16 cellular contexts compared by ENCODE assay signal in genomic region chr2:1676091-1676912, GRCh38.
DNase-seq lines count a peak whose midpoint lies in the region; ATAC-seq and TF ChIP-seq lines count a peak whose summit lies in the region.
"Had no signal": no experiment of that assay in that cellular context is flagged by ENCODE, and none has a peak within 500 bp of the region (broad histone marks: within the 10 kb centered on the region; RNA-seq: fewer than 3 reads in every experiment).

No MANE protein-coding gene starts in this region.

- H3K4me1 ChIP-seq in GM23248 (ENCODE audit: insufficient read depth) (peaks cover 10% of the 10 kb centered on the region), lower lobe of right lung (peaks cover under 1% of the 10 kb centered on the region), stomach smooth muscle (ENCODE audit: control insufficient read depth, insufficient read depth, low read length) (peaks cover 24% of the 10 kb centered on the region)

- in situ Hi-C loops in GM23248 (cut with MboI): no loop called here

- H3K4me3 ChIP-seq in GM23248 (no peak overlapping the region), lower lobe of right lung (no peak overlapping the region), stomach smooth muscle (ENCODE audit: low read length in 2 of 2) (no peak overlapping the region)

- intact Hi-C loops in lower lobe of right lung (cut with DNase I): no loop called here

- DNase-seq in GM23248 (no peak), lower lobe of right lung (peak; percentile 37), middle frontal gyrus (ENCODE audit: extremely low spot score, low spot score) (no peak), AG08396 (ENCODE audit: low spot score) (no peak)
- DNase-seq: activated CD4-positive, CD25-positive, alpha-beta regulatory T cell treated with anti-CD3 and anti-CD28 coated beads, Interleukin-2, amount 50 U/mL, for 72 hours; CD8-positive, alpha-beta memory T cell; MM.1S; NCI-H1694 treated with DMSO at 0.1 percent for 48 hours; right cardiac atrium; stimulated activated naive CD4-positive, alpha-beta T cell had no signal

- no peaks in the 10 kb centered on the region for H4K20me1 ChIP-seq in GM23248 (ENCODE audit: insufficient read depth)

- H3K27me3 ChIP-seq in GM23248 (replicated peaks; ENCODE audit: insufficient read depth): no peaks in the 10 kb centered on the region
- H3K27me3 ChIP-seq in lower lobe of right lung (ENCODE audit: low read depth): no peaks in the 10 kb centered on the region
- no peaks in the 10 kb centered on the region for H3K27me3 ChIP-seq in stomach smooth muscle (ENCODE audit: control insufficient read depth in 1 of 2, insufficient read depth in 2 of 2, low read length in 2 of 2)
- H3K27me3 ChIP-seq: neutrophil had no signal

- ATAC-seq in SK-N-SH treated with all-trans-retinoic acid at 6 μM for 48 hours: peak; percentile 24
- ATAC-seq in lower lobe of right lung: no peak
- no peak for ATAC-seq in HG03045 (IDR thresholded peaks at IDR 0.05; ENCODE audit: unreplicated experiment)
- no peak for ATAC-seq in HG03342 (IDR thresholded peaks at IDR 0.05; ENCODE audit: unreplicated experiment)

- peaks cover 7% of the 10 kb centered on the region; the same call in 1 of the 2 replicates for H3F3A ChIP-seq in GM23248 (ENCODE audit: insufficient read depth)

- no peaks in the 10 kb centered on the region for H3K79me2 ChIP-seq in GM23248 (ENCODE audit: insufficient read depth)

- H3K27ac ChIP-seq in GM23248: peak overlapping the region; percentile 47
- no peak overlapping the region for H3K27ac ChIP-seq in lower lobe of right lung
- H3K27ac ChIP-seq in stomach smooth muscle (ENCODE audit: low read length): peak overlapping the region; percentile 84
- H3K27ac ChIP-seq: HL-60, neutrophil had no signal

- H3K9ac ChIP-seq in GM23248 (peak overlapping the region; percentile 44; the same call in 1 of the 2 replicates), stomach smooth muscle (ENCODE audit: low read length in 2 of 2) (peak overlapping the region; percentile 21 to 76)

- TF ChIP-seq CTCF in lower lobe of right lung (IDR thresholded peaks at IDR 0.05): no peak

- peaks cover 51% of the 10 kb centered on the region for H3K36me3 ChIP-seq in GM23248 (ENCODE audit: low read depth)
- peaks cover 65% of the 10 kb centered on the region for H3K36me3 ChIP-seq in lower lobe of right lung
- peaks cover 60 to 72% of the 10 kb centered on the region in 2 donors for H3K36me3 ChIP-seq in stomach smooth muscle (ENCODE audit: control insufficient read depth in 2 of 2, insufficient read depth in 2 of 2, low read length in 2 of 2)
- H3K36me3 ChIP-seq: neutrophil had no signal

- H2AFZ ChIP-seq in GM23248: no peak overlapping the region

- H3K9me2 ChIP-seq in GM23248 (ENCODE audit: insufficient read depth): no peaks in the 10 kb centered on the region

- no peak overlapping the region for H3K4me2 ChIP-seq in GM23248 (ENCODE audit: unreplicated experiment)

- H3K9me3 ChIP-seq in GM23248 (ENCODE audit: low read depth): no peaks in the 10 kb centered on the region
- H3K9me3 ChIP-seq in lower lobe of right lung: no peaks in the 10 kb centered on the region
- no peaks in the 10 kb centered on the region for H3K9me3 ChIP-seq in stomach smooth muscle (ENCODE audit: control insufficient read depth in 2 of 2, low read length in 2 of 2)
- H3K9me3 ChIP-seq: neutrophil had no signal

- 89 to 94% methylated on average over 24 to 26 of the region's 26 CpGs for WGBS in GM23248 (ENCODE audit: low coverage in 1 of 2, low lambda C conversion rate in 2 of 2, missing lambda C conversion rate in 2 of 2), 2 experiments

TF ChIP-seq in SK-N-SH treated with all-trans-retinoic acid at 6 μM for 48 hours, 23 proteins besides CTCF, POLR2A, EP300 and RAD21:
- TF ChIP-seq CSDC2 (CRISPR knock-in tag; IDR thresholded peaks at IDR 0.05): no peak
- TF ChIP-seq, protein P1, sequence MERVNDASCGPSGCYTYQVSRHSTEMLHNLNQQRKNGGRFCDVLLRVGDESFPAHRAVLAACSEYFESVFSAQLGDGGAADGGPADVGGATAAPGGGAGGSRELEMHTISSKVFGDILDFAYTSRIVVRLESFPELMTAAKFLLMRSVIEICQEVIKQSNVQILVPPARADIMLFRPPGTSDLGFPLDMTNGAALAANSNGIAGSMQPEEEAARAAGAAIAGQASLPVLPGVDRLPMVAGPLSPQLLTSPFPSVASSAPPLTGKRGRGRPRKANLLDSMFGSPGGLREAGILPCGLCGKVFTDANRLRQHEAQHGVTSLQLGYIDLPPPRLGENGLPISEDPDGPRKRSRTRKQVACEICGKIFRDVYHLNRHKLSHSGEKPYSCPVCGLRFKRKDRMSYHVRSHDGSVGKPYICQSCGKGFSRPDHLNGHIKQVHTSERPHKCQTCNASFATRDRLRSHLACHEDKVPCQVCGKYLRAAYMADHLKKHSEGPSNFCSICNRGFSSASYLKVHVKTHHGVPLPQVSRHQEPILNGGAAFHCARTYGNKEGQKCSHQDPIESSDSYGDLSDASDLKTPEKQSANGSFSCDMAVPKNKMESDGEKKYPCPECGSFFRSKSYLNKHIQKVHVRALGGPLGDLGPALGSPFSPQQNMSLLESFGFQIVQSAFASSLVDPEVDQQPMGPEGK (CRISPR knock-in tag; IDR thresholded peaks at IDR 0.05; ENCODE audit: borderline replicate concordance): no peak
- no peak for TF ChIP-seq ISL1 (CRISPR knock-in tag; IDR thresholded peaks at IDR 0.05)
